In the genomic region with DNA sequence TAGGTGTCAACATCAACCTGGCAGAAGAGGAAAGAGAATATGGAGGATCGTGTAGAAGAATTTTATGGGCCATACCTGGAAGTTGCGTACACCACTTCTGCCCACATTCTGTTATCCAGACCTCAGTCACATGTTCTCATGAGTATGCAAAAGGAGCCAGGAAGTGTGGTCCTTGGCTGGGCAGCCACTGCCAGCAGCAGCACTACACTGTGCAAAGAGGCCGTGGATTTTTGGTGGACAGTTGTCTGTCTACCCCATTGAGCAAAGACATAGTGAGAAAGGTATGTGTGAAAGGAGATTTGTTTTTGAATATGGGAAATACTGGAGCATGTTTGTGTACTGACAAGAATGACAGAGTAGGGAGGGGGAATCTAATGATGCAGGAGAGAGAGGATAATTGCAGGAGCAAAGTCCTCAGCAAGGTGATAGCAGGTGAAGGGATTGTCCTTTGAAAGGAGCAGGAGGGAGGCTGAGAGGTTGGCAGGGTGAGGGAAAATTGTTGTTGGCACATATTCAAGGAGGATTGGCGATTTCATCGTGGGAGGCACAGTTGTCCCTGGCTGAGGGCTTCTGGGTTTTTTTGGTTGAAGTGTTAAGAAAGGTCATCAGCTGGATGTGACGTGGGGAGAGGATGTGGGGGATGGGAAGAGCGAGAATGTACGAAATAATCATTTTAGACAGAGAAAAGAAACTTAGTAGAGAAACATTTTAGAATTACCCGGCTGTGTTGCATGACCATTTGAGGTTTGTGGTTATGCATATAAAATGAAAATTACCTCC, we compare ENCODE assay signal across 1 cellular context.
TF ChIP-seq lines count a peak whose summit lies in the region.

No MANE protein-coding gene starts in this region.

TF ChIP-seq in GM12878, 131 proteins besides CTCF, POLR2A, EP300 and RAD21 (continued from another document):
- TF ChIP-seq, protein P1, sequence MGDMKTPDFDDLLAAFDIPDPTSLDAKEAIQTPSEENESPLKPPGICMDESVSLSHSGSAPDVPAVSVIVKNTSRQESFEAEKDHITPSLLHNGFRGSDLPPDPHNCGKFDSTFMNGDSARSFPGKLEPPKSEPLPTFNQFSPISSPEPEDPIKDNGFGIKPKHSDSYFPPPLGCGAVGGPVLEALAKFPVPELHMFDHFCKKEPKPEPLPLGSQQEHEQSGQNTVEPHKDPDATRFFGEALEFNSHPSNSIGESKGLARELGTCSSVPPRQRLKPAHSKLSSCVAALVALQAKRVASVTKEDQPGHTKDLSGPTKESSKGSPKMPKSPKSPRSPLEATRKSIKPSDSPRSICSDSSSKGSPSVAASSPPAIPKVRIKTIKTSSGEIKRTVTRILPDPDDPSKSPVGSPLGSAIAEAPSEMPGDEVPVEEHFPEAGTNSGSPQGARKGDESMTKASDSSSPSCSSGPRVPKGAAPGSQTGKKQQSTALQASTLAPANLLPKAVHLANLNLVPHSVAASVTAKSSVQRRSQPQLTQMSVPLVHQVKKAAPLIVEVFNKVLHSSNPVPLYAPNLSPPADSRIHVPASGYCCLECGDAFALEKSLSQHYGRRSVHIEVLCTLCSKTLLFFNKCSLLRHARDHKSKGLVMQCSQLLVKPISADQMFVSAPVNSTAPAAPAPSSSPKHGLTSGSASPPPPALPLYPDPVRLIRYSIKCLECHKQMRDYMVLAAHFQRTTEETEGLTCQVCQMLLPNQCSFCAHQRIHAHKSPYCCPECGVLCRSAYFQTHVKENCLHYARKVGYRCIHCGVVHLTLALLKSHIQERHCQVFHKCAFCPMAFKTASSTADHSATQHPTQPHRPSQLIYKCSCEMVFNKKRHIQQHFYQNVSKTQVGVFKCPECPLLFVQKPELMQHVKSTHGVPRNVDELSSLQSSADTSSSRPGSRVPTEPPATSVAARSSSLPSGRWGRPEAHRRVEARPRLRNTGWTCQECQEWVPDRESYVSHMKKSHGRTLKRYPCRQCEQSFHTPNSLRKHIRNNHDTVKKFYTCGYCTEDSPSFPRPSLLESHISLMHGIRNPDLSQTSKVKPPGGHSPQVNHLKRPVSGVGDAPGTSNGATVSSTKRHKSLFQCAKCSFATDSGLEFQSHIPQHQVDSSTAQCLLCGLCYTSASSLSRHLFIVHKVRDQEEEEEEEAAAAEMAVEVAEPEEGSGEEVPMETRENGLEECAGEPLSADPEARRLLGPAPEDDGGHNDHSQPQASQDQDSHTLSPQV (IDR thresholded peaks at IDR 0.05): no peak
- TF ChIP-seq FOS (IDR thresholded peaks at IDR 0.05; ENCODE audit: borderline replicate concordance, extremely low read depth, insufficient read length) (no peak), CHD2 (IDR thresholded peaks at IDR 0.05; ENCODE audit: borderline replicate concordance, low read depth, low read length) (0 out of 2 replicates have a peak, but pooled peaks have one; percentile 59), BCL11A (IDR thresholded peaks at IDR 0.05; ENCODE audit: low read depth, low read length) (0 out of 2 replicates have a peak, but pooled peaks have one; percentile 2)
- TF ChIP-seq, protein P2, sequence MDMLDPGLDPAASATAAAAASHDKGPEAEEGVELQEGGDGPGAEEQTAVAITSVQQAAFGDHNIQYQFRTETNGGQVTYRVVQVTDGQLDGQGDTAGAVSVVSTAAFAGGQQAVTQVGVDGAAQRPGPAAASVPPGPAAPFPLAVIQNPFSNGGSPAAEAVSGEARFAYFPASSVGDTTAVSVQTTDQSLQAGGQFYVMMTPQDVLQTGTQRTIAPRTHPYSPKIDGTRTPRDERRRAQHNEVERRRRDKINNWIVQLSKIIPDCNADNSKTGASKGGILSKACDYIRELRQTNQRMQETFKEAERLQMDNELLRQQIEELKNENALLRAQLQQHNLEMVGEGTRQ (IDR thresholded peaks at IDR 0.05; ENCODE audit: borderline replicate concordance, low read depth, low read length): no peak
